ENCODE assay signal across 11 cellular contexts in genomic region chr4:6324999-6325790, GRCh38. TPM values are rescaled to one million over a fixed set of nuclear protein-coding genes. Genes with fewer than 3 reads are reported as not detected.
A peak's percentile ranks its signal among the peaks of the same experiment; 100 is the strongest.
DNase-seq lines count a peak whose midpoint lies in the region; ATAC-seq and TF ChIP-seq lines count a peak whose summit lies in the region.
"Had no signal": no experiment of that assay in that cellular context is flagged by ENCODE, and none has a peak within 500 bp of the region (broad histone marks: within the 10 kb centered on the region; RNA-seq: fewer than 3 reads in every experiment).

No MANE protein-coding gene starts in this region.

- ATAC-seq in T-cell (replicated peaks in 1 of 4), result no peak
- ATAC-seq: K562 had no signal

- DNase-seq in astrocyte of the hippocampus (ENCODE audit: low read depth, low spot score), result peak; percentile 72
- peak; percentile 57 for DNase-seq in hepatocyte (ENCODE audit: low spot score)
- peak; percentile 71 for DNase-seq in stomach
- DNase-seq in NCI-H1436 (lab: John Stamatoyannopoulos, UW), result no peak
- no peak for DNase-seq in T-cell
- DNase-seq in OCI-M2 (lab: John Stamatoyannopoulos, UW; ENCODE audit: unreplicated experiment), result no peak
- DNase-seq in activated CD8-positive, alpha-beta memory T cell treated with anti-CD3 and anti-CD28 coated beads, Interleukin-2, amount 50 U/mL, for 4 hours, result no peak
- DNase-seq: activated CD4-positive, CD25-positive, alpha-beta regulatory T cell; NK-92 treated with Interleukin-12 subunit alpha and Interleukin-12 subunit beta, amount 100 ng/mL, for 24 hours had no signal

- H3K4me3 ChIP-seq in HUES6 (ENCODE audit: low read depth, low read length) (no peak overlapping the region), hepatocyte (no peak overlapping the region), stomach (no peak overlapping the region)
- H3K4me3 ChIP-seq: K562 had no signal

- no peak overlapping the region for H2AFZ ChIP-seq in hepatocyte

- H3K4me1 ChIP-seq in HUES6 (ENCODE audit: control insufficient read depth, insufficient read depth, low read length) (peaks cover 14% of the 10 kb centered on the region), hepatocyte (ENCODE audit: insufficient read depth) (no peaks in the 10 kb centered on the region), stomach (peaks cover 0 to 19% (median 5%) of the 10 kb centered on the region in 4 donors)

- no peak for TF ChIP-seq EP300 in stomach (IDR thresholded peaks at IDR 0.05)

- H3K9me3 Mint-ChIP-seq in T-cell, result peaks cover 0 to 3% (median 0%) of the 10 kb centered on the region in 3 donors

- H3K79me2 ChIP-seq in hepatocyte, result no peaks in the 10 kb centered on the region

- 68% methylated on average over 22 of the region's 22 CpGs for WGBS in hepatocyte (ENCODE audit: low lambda C conversion rate, missing lambda C conversion rate)
- 23 to 39% (median 29%) methylated on average over 22 of the region's 22 CpGs for WGBS in stomach, 5 donors

- peak overlapping the region; percentile 5 for H3K9ac ChIP-seq in HUES6 (ENCODE audit: low read length)

- H3K27ac ChIP-seq in HUES6 (ENCODE audit: low read depth, low read length), result no peak overlapping the region
- H3K27ac ChIP-seq in hepatocyte, result no peak overlapping the region
- H3K27ac ChIP-seq in stomach, result peak overlapping the region in 3 of 5 donors; percentile 25 to 49 (median 29)

- H3K9me3 ChIP-seq in HUES6 (ENCODE audit: control insufficient read depth, insufficient read depth, low read depth, low read length), result peaks cover under 1% of the 10 kb centered on the region; the same call in 1 of the 2 replicates
- no peaks in the 10 kb centered on the region for H3K9me3 ChIP-seq in hepatocyte (ENCODE audit: low read depth)
- peaks cover 0 to 1% (median 0%) of the 10 kb centered on the region in 4 donors for H3K9me3 ChIP-seq in stomach

- H3K27me3 Mint-ChIP-seq in T-cell, result peaks cover 33 to 53% of the 10 kb centered on the region in 2 donors

- peaks cover 0 to 3% (median 0%) of the 10 kb centered on the region in 3 donors for H3K4me1 Mint-ChIP-seq in T-cell

- POLR2A ChIA-PET in T-cell (lab: Charles Lee), result no interaction called here

- H3K9me2 ChIP-seq in hepatocyte (replicated peaks; ENCODE audit: insufficient read depth), result no peaks in the 10 kb centered on the region

- H4K20me1 ChIP-seq in hepatocyte (ENCODE audit: insufficient read depth, poor library complexity, severe bottlenecking), result no peaks in the 10 kb centered on the region

- no peak overlapping the region for H3K4me3 Mint-ChIP-seq in T-cell

- no peak overlapping the region for H3K27ac Mint-ChIP-seq in T-cell

- no peak for TF ChIP-seq CTCF in hepatocyte (IDR thresholded peaks at IDR 0.05; ENCODE audit: poor library complexity)
- TF ChIP-seq CTCF in stomach (IDR thresholded peaks at IDR 0.05), result no peak

- H3K27me3 ChIP-seq in HUES6 (ENCODE audit: control insufficient read depth, insufficient read depth, low read length), result no peaks in the 10 kb centered on the region; the same call in 1 of the 2 replicates
- H3K27me3 ChIP-seq in hepatocyte, result no peaks in the 10 kb centered on the region
- peaks cover 0 to 47% (median 5%) of the 10 kb centered on the region in 3 donors for H3K27me3 ChIP-seq in stomach

- no peaks in the 10 kb centered on the region for H3K36me3 Mint-ChIP-seq in T-cell

- CTCF ChIA-PET in T-cell (lab: Charles Lee), result interaction anchor here in 1 of 2 donors (1.1 to 1.2 kb wide), 2 partner anchors 74 to 75 kb away, joined by 4 read pairs; no protein-coding TSS in a partner anchor

- intact Hi-C loops in stomach (cut with DNase I; ENCODE audit: low total_unique reads), result loop anchor here (5.0 kb wide), 1 partner anchor 328 kb away; no protein-coding TSS in a partner anchor

- no peak overlapping the region for H3K4me2 ChIP-seq in hepatocyte

- H3K36me3 ChIP-seq in HUES6 (ENCODE audit: control insufficient read depth, insufficient read depth, low read length), result no peaks in the 10 kb centered on the region
- no peaks in the 10 kb centered on the region for H3K36me3 ChIP-seq in hepatocyte (replicated peaks; ENCODE audit: insufficient read depth, low read depth)
- no peaks in the 10 kb centered on the region for H3K36me3 ChIP-seq in stomach

- TF ChIP-seq POLR2A in stomach (IDR thresholded peaks at IDR 0.05), result no peak

RNA-seq across cellular contexts. Expression of gene WFS1, which starts 55.5 kb away (rescaled TPM):
- total RNA-seq in hepatocyte (32.5 and 43.1 TPM in 2 replicates), stomach (10 to 100 TPM; 13.8 to 60.7 (median 22.3) TPM), T-cell (1 to 10 TPM; 3.2 to 6.2 (median 5.1) TPM)
- polyA plus RNA-seq in hepatocyte (36.1 and 44.4 TPM in 2 replicates), stomach (10 to 100 TPM in 1 of 3 donors, 1 to 10 TPM in 2; 4.1 to 11.6 (median 6.2) TPM)

Comparison
In these comparisons a context has a peak if more than half of its experiments do, and no peak if none do; other contexts are left out.
1. H3K27ac ChIP-seq: peak in stomach (3 of 5); none in HUES6 (single experiment) and hepatocyte (single experiment).
2. DNase-seq: peak in astrocyte of the hippocampus (single experiment), hepatocyte (single experiment) and stomach (single experiment); none in NCI-H1436 (single experiment), T-cell (0 of 34), OCI-M2 (single experiment) and activated CD8-positive, alpha-beta memory T cell treated with anti-CD3 and anti-CD28 coated beads, Interleukin-2, amount 50 U/mL, for 4 hours (single experiment).